ENCODE assay signal across 8 cellular contexts in the genomic region with DNA sequence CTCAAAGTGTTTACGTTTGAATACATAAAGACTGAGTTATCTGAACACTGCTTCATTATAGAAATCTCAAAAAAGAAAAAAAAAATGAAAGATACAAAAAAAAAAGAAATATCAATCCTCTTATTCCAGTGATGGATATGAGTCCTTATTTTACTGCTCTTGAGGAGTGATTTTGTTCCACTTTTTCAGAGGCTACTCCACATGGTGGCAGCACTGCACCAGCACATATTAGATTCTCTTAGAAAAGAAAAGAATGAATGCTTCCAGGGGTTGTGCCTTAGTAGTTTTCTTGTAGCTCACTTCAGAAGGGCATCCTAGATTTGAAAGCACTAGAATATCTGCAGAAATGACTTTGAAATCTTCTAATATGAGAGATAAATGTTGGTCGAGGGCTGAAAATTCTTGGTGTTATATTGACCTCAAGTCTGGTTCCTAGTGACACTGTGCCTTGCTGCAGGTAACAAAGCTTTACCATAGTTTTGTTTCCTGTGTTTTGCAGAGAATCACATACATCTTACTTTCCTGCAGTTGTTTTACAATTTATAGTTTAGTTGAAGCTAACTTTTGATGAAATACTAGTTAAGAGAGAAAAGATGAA. TPM values are rescaled to one million over a fixed set of nuclear protein-coding genes. Genes with fewer than 3 reads are reported as not detected.
A peak's percentile ranks its signal among the peaks of the same experiment; 100 is the strongest.
DNase-seq lines count a peak whose midpoint lies in the region; ATAC-seq, FAIRE-seq and TF ChIP-seq lines count a peak whose summit lies in the region.

No MANE protein-coding gene starts in this region.

- 83 to 84% methylated on average over 2 of the region's 2 CpGs for WGBS in heart right ventricle, 2 donors
- 53 to 78% (median 72%) methylated on average over 2 of the region's 2 CpGs for WGBS in small intestine, 3 donors

- H3K9me3 ChIP-seq in heart right ventricle (no peaks in the 10 kb centered on the region), small intestine (ENCODE audit: control insufficient read depth, low read depth) (no peaks in the 10 kb centered on the region)

- DNase-seq in AG08395 (ENCODE audit: low spot score) = peak; percentile 40
- peak; percentile 3 for DNase-seq in GM12864 (ENCODE audit: low read depth)
- DNase-seq in NCI-H526 treated with DMSO at 0.1 percent for 48 hours (lab: John Stamatoyannopoulos, UW) = peak; percentile 6
- peak; percentile 33 to 34 for DNase-seq in activated T-cell treated with anti-CD3 and anti-CD28 coated beads, Interleukin-2, amount 50 U/mL, for 48 hours
- peak; percentile 20 for DNase-seq in heart right ventricle
- peak; percentile 65 for DNase-seq in small intestine

- intact Hi-C loops in heart right ventricle (cut with DNase I) = loop anchor here (2.0 to 5.0 kb wide), 3 partner anchors 134 to 136 kb away; no protein-coding TSS in a partner anchor

- no peak overlapping the region for H3K27ac ChIP-seq in heart right ventricle
- H3K27ac ChIP-seq in small intestine (ENCODE audit: low read depth in 1 of 2, low read length in 1 of 2) = no peak overlapping the region

- ATAC-seq in heart right ventricle = peak in 1 of 8 donors; percentile 41
- ATAC-seq in GM21786 (IDR thresholded peaks at IDR 0.05; ENCODE audit: unreplicated experiment) = no peak
- no peak for ATAC-seq in GM19467 (IDR thresholded peaks at IDR 0.05; ENCODE audit: unreplicated experiment)

- H3K4me1 ChIP-seq in heart right ventricle (peaks cover 0 to 27% (median 16%) of the 10 kb centered on the region in 9 donors), small intestine (ENCODE audit: control insufficient read depth in 2 of 2, insufficient read depth in 1 of 2, low read depth in 1 of 2, low read length in 1 of 2) (no peaks in the 10 kb centered on the region)

- no peaks in the 10 kb centered on the region for H3K27me3 ChIP-seq in heart right ventricle
- H3K27me3 ChIP-seq in small intestine (ENCODE audit: control insufficient read depth in 2 of 2, insufficient read depth in 2 of 2, low read length in 2 of 2) = no peaks in the 10 kb centered on the region

- no peak overlapping the region for H3K4me3 ChIP-seq in GM12864 (ENCODE audit: low read depth, low read length)
- no peak overlapping the region for H3K4me3 ChIP-seq in heart right ventricle
- H3K4me3 ChIP-seq in small intestine (ENCODE audit: low read depth in 1 of 2, low read length in 2 of 2) = no peak overlapping the region

- FAIRE-seq in small intestine (lab: Jason Lieb, UNC) = peak; percentile 49

- peaks cover 0 to 88% (median 38%) of the 10 kb centered on the region in 9 donors for H3K36me3 ChIP-seq in heart right ventricle
- H3K36me3 ChIP-seq in small intestine (ENCODE audit: control insufficient read depth in 2 of 2, insufficient read depth in 2 of 2, low read length in 2 of 2) = peaks cover 3 to 6% of the 10 kb centered on the region in 2 donors

- TF ChIP-seq CTCF in GM12864 (IDR thresholded peaks at IDR 0.05; ENCODE audit: low read depth, low read length, missing control alignments) (peak; percentile 49), heart right ventricle (IDR thresholded peaks at IDR 0.05) (peak; percentile 10 to 71 (median 55))

RNA-seq across cellular contexts. Expression of gene AP2B1, which starts 25.9 kb away (rescaled TPM):
- total RNA-seq in heart right ventricle = 100 to 1,000 TPM; 107 to 173 (median 130) TPM
- polyA plus RNA-seq in heart right ventricle (10 to 100 TPM; 20.0 to 38.8 TPM), small intestine (10 to 100 TPM; 28.9 to 59.1 (median 31.6) TPM)

RNA-seq across cellular contexts. Expression of gene PEX12, which starts 34.7 kb away (rescaled TPM):
- 10 to 100 TPM in 2 of 10 donors, 1 to 10 TPM in 8; 6.6 to 11.2 (median 9.0) TPM for total RNA-seq in heart right ventricle
- polyA plus RNA-seq in heart right ventricle (1 to 10 TPM; 2.6 to 3.6 TPM), small intestine (1 to 10 TPM; 2.9 to 3.6 (median 3.2) TPM)

RNA-seq across cellular contexts. Expression of gene SLFN14, which starts 52.4 kb away (rescaled TPM):
- total RNA-seq in heart right ventricle = under 1 TPM in 1 of 10 donors, not detected in 9; 0.09 TPM
- polyA plus RNA-seq in heart right ventricle = not detected
- polyA plus RNA-seq in small intestine = not detected

Comparison
In these comparisons a context has a peak if more than half of its experiments do, and no peak if none do; other contexts are left out.
1. DNase-seq: peak in every context shown above with its lines; median percentile 65 in small intestine; 40 in AG08395; 34 in activated T-cell treated with anti-CD3 and anti-CD28 coated beads, Interleukin-2, amount 50 U/mL, for 48 hours; 20 in heart right ventricle; 6 in NCI-H526 treated with DMSO at 0.1 percent for 48 hours; 3 in GM12864.